In genomic region chr5:53087171-53087570, GRCh38 we compare ENCODE assay signal across 18 cellular contexts. TPM values are rescaled to one million over a fixed set of nuclear protein-coding genes. Genes with fewer than 3 reads are reported as not detected.
DNase-seq lines count a peak whose midpoint lies in the region; ATAC-seq, FAIRE-seq and TF ChIP-seq lines count a peak whose summit lies in the region.
"Had no signal": no experiment of that assay in that cellular context is flagged by ENCODE, and none has a peak within 500 bp of the region (broad histone marks: within the 10 kb centered on the region; RNA-seq: fewer than 3 reads in every experiment).

No MANE protein-coding gene starts in this region.

- H3K27ac ChIP-seq in layer of hippocampus (ENCODE audit: low read depth, low read length) (peak overlapping the region; percentile 69), substantia nigra (ENCODE audit: low read depth, low read length, poor library complexity, severe bottlenecking) (peak overlapping the region; percentile 66)
- no peak overlapping the region for H3K27ac ChIP-seq in CD8-positive, alpha-beta T cell (ENCODE audit: low read depth, low read length)
- H3K27ac ChIP-seq: C4-2B, GM23248 had no signal

- ATAC-seq in GM18868 (IDR thresholded peaks at IDR 0.05; ENCODE audit: unreplicated experiment) (no peak), GM19035 (IDR thresholded peaks at IDR 0.05; ENCODE audit: unreplicated experiment) (no peak)
- no peak for ATAC-seq in CD8-positive, alpha-beta T cell

- no peak for FAIRE-seq in HTR-8/SVneo (lab: Jason Lieb, UNC)
- FAIRE-seq: A204.1, GM19239 had no signal

- H3K9me3 Mint-ChIP-seq in HFFc6 (no peaks in the 10 kb centered on the region), brain (no peaks in the 10 kb centered on the region)
- no peaks in the 10 kb centered on the region for H3K9me3 Mint-ChIP-seq in CD8-positive, alpha-beta T cell
- H3K9me3 Mint-ChIP-seq: CD4-positive, alpha-beta T cell had no signal

- peaks cover 38% of the 10 kb centered on the region for H3K4me1 Mint-ChIP-seq in HFFc6 (ENCODE audit: low read depth)
- H3K4me1 Mint-ChIP-seq in brain = peaks cover 34% of the 10 kb centered on the region
- H3K4me1 Mint-ChIP-seq in CD8-positive, alpha-beta T cell (ENCODE audit: low read depth) = peaks cover 23% of the 10 kb centered on the region

- H3K4me3 ChIP-seq in CD8-positive, alpha-beta T cell (ENCODE audit: low read depth, low read length) = no peak overlapping the region
- H3K4me3 ChIP-seq: GM23248, HAP-1 had no signal

- TF ChIP-seq CTCF in HFFc6 (IDR thresholded peaks at IDR 0.05) (no peak), brain (conservative IDR thresholded peaks at IDR 0.05) (no peak)
- TF ChIP-seq CTCF in CD8-positive, alpha-beta T cell (IDR thresholded peaks at IDR 0.05) = no peak

- CTCF ChIA-PET in CD8-positive, alpha-beta T cell (lab: Charles Lee) = interaction anchor here (0.8 to 4.4 kb wide), 3 partner anchors 10 to 156 kb away, joined by 3 to 31 read pairs (median 7); no protein-coding TSS in a partner anchor

- POLR2A ChIA-PET in CD8-positive, alpha-beta T cell (lab: Charles Lee) = interaction anchor here (0.5 to 2.1 kb wide), 2 partner anchors 22 to 131 kb away, joined by 4 to 7 read pairs; partner anchors contain the start of gene MOCS2

- no peaks in the 10 kb centered on the region for H3K27me3 ChIP-seq in layer of hippocampus (ENCODE audit: control insufficient read depth, insufficient read depth, low read length)
- H3K27me3 ChIP-seq in CD8-positive, alpha-beta T cell (ENCODE audit: insufficient read depth, low read length) = no peaks in the 10 kb centered on the region

- no peaks in the 10 kb centered on the region for H3K9me3 ChIP-seq in CD8-positive, alpha-beta T cell (ENCODE audit: low read length)
- H3K9me3 ChIP-seq: HAP-1 had no signal

- H3K4me1 ChIP-seq in CD8-positive, alpha-beta T cell (ENCODE audit: insufficient read depth, low read length) = no peaks in the 10 kb centered on the region
- H3K4me1 ChIP-seq: HAP-1 had no signal

- DNase-seq in HFFc6 = no peak
- peak in 3 of 49 donors; percentile 17 to 46 (median 23) for DNase-seq in substantia nigra (lab: John Stamatoyannopoulos, UW)
- DNase-seq in CD8-positive, alpha-beta T cell = no peak
- DNase-seq in HTR-8/SVneo (ENCODE audit: insufficient read length, low spot score) = no peak
- DNase-seq: ACHN; Calu3; CD4-positive, alpha-beta T cell; DMS79 treated with DMSO at 0.1 percent for 48 hours; GF-D8; GM23248 had no signal

- intact Hi-C loops in CD8-positive, alpha-beta T cell (cut with DNase I, micrococcal nuclease) = no loop called here

- no peaks in the 10 kb centered on the region for H3K36me3 ChIP-seq in CD8-positive, alpha-beta T cell (ENCODE audit: insufficient read depth, low read length)

- no peak overlapping the region for H3K4me3 Mint-ChIP-seq in HFFc6
- no peak overlapping the region for H3K4me3 Mint-ChIP-seq in brain
- H3K4me3 Mint-ChIP-seq in CD8-positive, alpha-beta T cell = no peak overlapping the region
- H3K4me3 Mint-ChIP-seq: CD4-positive, alpha-beta T cell had no signal

- H3K27me3 Mint-ChIP-seq in HFFc6 (ENCODE audit: insufficient read depth) = no peaks in the 10 kb centered on the region
- no peaks in the 10 kb centered on the region for H3K27me3 Mint-ChIP-seq in brain
- peaks cover 10% of the 10 kb centered on the region for H3K27me3 Mint-ChIP-seq in CD8-positive, alpha-beta T cell (ENCODE audit: low read depth)
- H3K27me3 Mint-ChIP-seq: CD4-positive, alpha-beta T cell had no signal

- H3K36me3 Mint-ChIP-seq in HFFc6 (ENCODE audit: low read depth) (peaks cover 25% of the 10 kb centered on the region), brain (no peaks in the 10 kb centered on the region)
- no peaks in the 10 kb centered on the region for H3K36me3 Mint-ChIP-seq in CD8-positive, alpha-beta T cell

- H3K27ac Mint-ChIP-seq in HFFc6 (peak overlapping the region; percentile 44; the same call in 1 of the 2 replicates), brain (peak overlapping the region in 4 of 5 experiments; percentile 49 to 89 (median 66))
- H3K27ac Mint-ChIP-seq in CD8-positive, alpha-beta T cell = no peak overlapping the region
- H3K27ac Mint-ChIP-seq: CD4-positive, alpha-beta T cell had no signal

RNA-seq across cellular contexts. Expression of gene MOCS2, which starts 22.4 kb away (rescaled TPM):
- total RNA-seq in HFFc6 (2021; fragmentation: NEBNext Ultra II Directional; extraction: Animal tissue kit (Norgen Biotek cat#: 25700)) = 10 to 100 TPM; 51.2 to 58.7 (median 54.9) TPM
- 31.6 TPM for polyA plus RNA-seq in brain (ENCODE audit: insufficient read depth, low read depth, low replicate concordance)
- 10 to 100 TPM; 16.5 to 18.2 TPM for total RNA-seq in CD8-positive, alpha-beta T cell
